ENCODE assay signal across 26 cellular contexts in the genomic region with DNA sequence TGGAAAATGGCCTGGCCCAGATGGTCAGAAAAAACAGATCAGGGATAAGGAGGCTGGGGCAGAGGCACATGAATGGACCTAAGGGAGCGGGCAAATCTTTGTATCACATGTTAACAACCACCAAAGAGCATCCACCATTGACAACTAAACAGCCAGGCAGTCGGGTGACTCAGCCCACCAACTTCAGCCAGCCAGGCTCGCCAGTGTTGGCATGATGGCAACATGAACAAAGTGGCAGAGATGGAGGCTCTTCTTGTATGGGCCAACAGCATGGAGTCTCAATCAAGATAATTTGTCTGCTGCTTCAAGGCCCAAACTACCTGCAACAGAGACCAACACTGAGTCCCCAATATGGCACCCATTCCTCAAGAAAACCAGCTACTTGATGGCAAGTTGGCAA. TPM values are rescaled to one million over a fixed set of nuclear protein-coding genes. Genes with fewer than 3 reads are reported as not detected.
"Had no signal": no experiment of that assay in that cellular context is flagged by ENCODE, and none has a peak within 500 bp of the region (broad histone marks: within the 10 kb centered on the region; RNA-seq: fewer than 3 reads in every experiment).

No MANE protein-coding gene starts in this region.

- H3K27me3 ChIP-seq: colonic mucosa, foreskin keratinocyte, heart left ventricle, hepatocyte had no signal

- H3K4me3 Mint-ChIP-seq: dendritic cell treated with granulocyte-macrophage colony-stimulating factor and Interleukin-4, amounts not matched to agents 40 ng/mL and 50 ng/mL, for 4 days; effector memory CD8-positive, alpha-beta T cell; endodermal cell; immature natural killer cell; memory B cell had no signal

- DNase-seq: colonic mucosa; cortex of kidney; effector CD8-positive, alpha-beta T cell; effector memory CD8-positive, alpha-beta T cell; endodermal cell; foreskin keratinocyte; heart left ventricle; hypothalamus; immature natural killer cell; islet precursor cell; kidney; kidney glomerular epithelial cell; left colon; left ventricle myocardium superior; lower lobe of right lung; mesendoderm; midbrain had no signal

- H2AFZ ChIP-seq: hepatocyte had no signal

- FAIRE-seq: endometrium, endothelial cell of umbilical vein, frontal cortex, kidney had no signal

- H3K36me3 ChIP-seq: colonic mucosa, esophagus muscularis mucosa, gastroesophageal sphincter, heart left ventricle, lower lobe of right lung had no signal

- H3K9me3 Mint-ChIP-seq: dendritic cell treated with granulocyte-macrophage colony-stimulating factor and Interleukin-4, amounts not matched to agents 40 ng/mL and 50 ng/mL, for 4 days; endodermal cell had no signal

- H3K27ac ChIP-seq: colonic mucosa, esophagus muscularis mucosa, foreskin keratinocyte, gastroesophageal sphincter, heart left ventricle, hepatocyte, lower lobe of right lung had no signal

- H3K9me3 ChIP-seq: colonic mucosa, esophagus muscularis mucosa, gastroesophageal sphincter, heart left ventricle, lower lobe of right lung had no signal

- H3K79me2 ChIP-seq: hepatocyte had no signal

- H3K4me3 ChIP-seq: colonic mucosa, esophagus muscularis mucosa, gastroesophageal sphincter, heart left ventricle, hepatocyte, lower lobe of right lung had no signal

- H3K27ac Mint-ChIP-seq: dendritic cell treated with granulocyte-macrophage colony-stimulating factor and Interleukin-4, amounts not matched to agents 40 ng/mL and 50 ng/mL, for 4 days; endodermal cell; memory B cell had no signal

- ATAC-seq: effector memory CD8-positive, alpha-beta T cell; foreskin keratinocyte; gastroesophageal sphincter; heart left ventricle; left colon; left lobe of liver; left ventricle myocardium superior; lower lobe of right lung had no signal

- H3K4me1 ChIP-seq: colonic mucosa, esophagus muscularis mucosa, foreskin keratinocyte, gastroesophageal sphincter had no signal

- H3K4me2 ChIP-seq: hepatocyte had no signal

RNA-seq across cellular contexts. Expression of gene KIAA1614, which starts 16.5 kb away (rescaled TPM):
- polyA plus RNA-seq: immature natural killer cell had no signal
